ENCODE assay signal across 26 cellular contexts in the genomic region with DNA sequence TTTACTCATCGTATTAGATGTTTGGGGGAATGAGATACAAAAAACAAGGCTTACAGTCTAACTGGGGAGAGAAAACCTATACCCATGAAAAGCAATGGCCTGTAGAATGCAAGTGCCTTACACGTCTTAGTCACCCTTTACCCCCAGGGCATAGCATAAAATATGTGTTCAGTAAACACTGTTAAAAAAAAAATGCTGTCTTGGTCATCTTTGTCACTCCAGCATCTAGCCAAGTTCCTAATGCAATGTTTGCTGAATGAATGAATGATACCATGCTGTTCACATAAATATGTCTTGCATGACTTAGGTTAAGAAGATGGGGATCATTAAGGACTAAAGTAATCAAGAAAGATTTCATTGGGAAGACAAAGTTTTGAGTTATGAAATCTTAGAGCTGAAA. TPM values are rescaled to one million over a fixed set of nuclear protein-coding genes. Genes with fewer than 3 reads are reported as not detected.
DNase-seq lines count a peak whose midpoint lies in the region; ATAC-seq and TF ChIP-seq lines count a peak whose summit lies in the region.
"Had no signal": no experiment of that assay in that cellular context is flagged by ENCODE, and none has a peak within 500 bp of the region (broad histone marks: within the 10 kb centered on the region; RNA-seq: fewer than 3 reads in every experiment).

No MANE protein-coding gene starts in this region.

- H3K4me1 Mint-ChIP-seq in H9 = peaks cover 4 to 5% of the 10 kb centered on the region in 2 experiments; a peak in 2 of 4 replicates

- POLR2A ChIA-PET in BJ (lab: Charles Lee) (no interaction called here), IMR-90 (lab: Charles Lee; ENCODE audit: unreplicated experiment) (no interaction called here)

- TF ChIP-seq POLR2A in IMR-90 (IDR thresholded peaks at IDR 0.05; ENCODE audit: low read depth, low read length) = no peak

- no peak overlapping the region for H2BK5ac ChIP-seq in IMR-90 (ENCODE audit: low read depth, low read length, poor library complexity, severe bottlenecking)
- no peak overlapping the region for H2BK5ac ChIP-seq in H9 (ENCODE audit: insufficient read length, low read length)

- H3K79me2 ChIP-seq in H9 (ENCODE audit: insufficient read depth, low read length) = peaks cover 10% of the 10 kb centered on the region; the same call in 1 of the 2 replicates

- BruUV-seq in IMR-90 (replicated peaks; lab: Mats Ljungman, UMichigan) = no TSS peak

- H3K36me3 ChIP-seq in BJ (ENCODE audit: control insufficient read depth, insufficient read depth, low read length) (no peaks in the 10 kb centered on the region; the same call in 1 of the 2 replicates), IMR-90 (ENCODE audit: control insufficient read depth, insufficient read depth, low read length) (peaks cover 2% of the 10 kb centered on the region; the same call in 1 of the 2 replicates)
- H3K36me3 ChIP-seq: gastrocnemius medialis, left lung had no signal

- no peak overlapping the region for H3K4ac ChIP-seq in IMR-90 (ENCODE audit: low read depth, low read length)
- no peak overlapping the region for H3K4ac ChIP-seq in H9 (ENCODE audit: low read depth, low read length)

- intact Hi-C loops in IMR-90 (cut with micrococcal nuclease) = no loop called here

- H2BK20ac ChIP-seq in IMR-90 (ENCODE audit: low read depth, low read length) = no peak overlapping the region
- no peak overlapping the region for H2BK20ac ChIP-seq in H9 (ENCODE audit: low read depth, low read length, poor library complexity, severe bottlenecking)

- H4K8ac ChIP-seq in IMR-90 (ENCODE audit: low read depth in 2 of 2, low read length in 2 of 2) = no peak overlapping the region
- no peak overlapping the region for H4K8ac ChIP-seq in H9 (replicated peaks; ENCODE audit: insufficient read length, low read depth, low read length)

- no peaks in the 10 kb centered on the region for H3K9me3 Mint-ChIP-seq in H9
- H3K9me3 Mint-ChIP-seq: activated T-helper 2 cell treated with anti-CD3 and anti-CD28 coated beads, Interferon-gamma antibody, Interleukin-2, Interleukin-4, amounts not matched to agents 10 μg/mL and 5 μg/mL and 100 μg/mL, durations not matched to agents 14 hours and 24 hours and 36 hours; CD14-positive monocyte; immature natural killer cell; naive thymus-derived CD4-positive, alpha-beta T cell had no signal

- TF ChIP-seq CTCF in BJ (IDR thresholded peaks at IDR 0.05; ENCODE audit: insufficient read depth, low read depth, low read length) (no peak), IMR-90 (conservative IDR thresholded peaks at IDR 0.05; ENCODE audit: low read depth, low read length) (no peak), H9 (conservative IDR thresholded peaks at IDR 0.05) (no peak)

- H3K23ac ChIP-seq in IMR-90 (ENCODE audit: low read depth, low read length) = 0 out of 2 replicates have a peak overlapping the region, but pooled peaks have one; percentile 20
- H3K23ac ChIP-seq in H9 (ENCODE audit: insufficient read length, low read depth, low read length) = no peak overlapping the region

- H3K9ac ChIP-seq in IMR-90 (ENCODE audit: low read depth, low read length) (no peak overlapping the region), H9 (ENCODE audit: extremely low read depth, insufficient read length, low read length) (no peak overlapping the region)

- no peak overlapping the region for H2BK12ac ChIP-seq in H9 (ENCODE audit: insufficient read length, low read depth, low read length)

- no CpG with 5 or more reads among the region's 2 CpGs for WGBS in IMR-90 (ENCODE audit: extremely low coverage in 2 of 2, insufficient read length in 1 of 2), 2 experiments
- no CpG with 5 or more reads among the region's 2 CpGs for WGBS in H9 (ENCODE audit: extremely low coverage, insufficient read length, low lambda C conversion rate)

- no peak overlapping the region for H2BK120ac ChIP-seq in IMR-90 (ENCODE audit: low read depth, low read length)
- no peak overlapping the region for H2BK120ac ChIP-seq in H9 (ENCODE audit: low read depth, low read length, poor library complexity, severe bottlenecking)

- dilution Hi-C loops in IMR-90 (cut with HindIII; ENCODE audit: low sequenced_read_pairs, unreplicated experiment) = no loop called here

- peaks cover 15% of the 10 kb centered on the region for H3K9me1 ChIP-seq in IMR-90 (ENCODE audit: insufficient read depth, low read length)

- H3K27me3 ChIP-seq in BJ (ENCODE audit: control insufficient read depth, insufficient read depth, low read length) (no peaks in the 10 kb centered on the region), IMR-90 (ENCODE audit: control insufficient read depth, insufficient read depth, low read length) (no peaks in the 10 kb centered on the region), H9 (ENCODE audit: insufficient read depth, low read length) (no peaks in the 10 kb centered on the region)
- H3K27me3 ChIP-seq: gastrocnemius medialis, left lung had no signal

- no peak overlapping the region for H2AFZ ChIP-seq in IMR-90 (replicated peaks; ENCODE audit: low read length, poor library complexity)
- H2AFZ ChIP-seq in H9 (ENCODE audit: low read length) = no peak overlapping the region

- peaks cover 64% of the 10 kb centered on the region for H4K20me1 ChIP-seq in IMR-90 (ENCODE audit: insufficient read depth, low read length)
- H4K20me1 ChIP-seq in H9 (ENCODE audit: control insufficient read depth, insufficient read depth, insufficient read length) = no peaks in the 10 kb centered on the region

- no peak overlapping the region for H4K91ac ChIP-seq in IMR-90 (ENCODE audit: insufficient read depth, low read depth, low read length)
- no peak overlapping the region for H4K91ac ChIP-seq in H9 (ENCODE audit: insufficient read length, low read depth, low read length)

- peak; percentile 75 for ATAC-seq in IMR-90 (ENCODE audit: low read depth)
- ATAC-seq in HG03439 (IDR thresholded peaks at IDR 0.05; ENCODE audit: unreplicated experiment) = no peak
- ATAC-seq: activated naive CD4-positive, alpha-beta T cell treated with anti-CD3 and anti-CD28 coated beads, Interleukin-2, amount 50 U/mL, for 72 hours; gastrocnemius medialis; K562; left lung; naive thymus-derived CD4-positive, alpha-beta T cell had no signal

- in situ Hi-C loops in IMR-90 (cut with MboI; ENCODE audit: low sequenced_read_pairs) = no loop called here

- H2AK9ac ChIP-seq in IMR-90 (replicated peaks; ENCODE audit: low read depth, low read length, poor library complexity) = no peak overlapping the region

- H3K9me3 ChIP-seq in IMR-90 (ENCODE audit: control insufficient read depth, insufficient read depth, low read length) = no peaks in the 10 kb centered on the region; the same call in 1 of the 2 replicates
- H3K9me3 ChIP-seq in H9 (ENCODE audit: control insufficient read depth, low read depth, low read length) = no peaks in the 10 kb centered on the region
- H3K9me3 ChIP-seq: gastrocnemius medialis, left lung had no signal

- no peak for TF ChIP-seq RAD21 in IMR-90 (IDR thresholded peaks at IDR 0.05; ENCODE audit: low read length)

- H3K27me3 Mint-ChIP-seq in H9 (ENCODE audit: low read depth) = no peaks in the 10 kb centered on the region
- H3K27me3 Mint-ChIP-seq: naive thymus-derived CD4-positive, alpha-beta T cell had no signal

- peaks cover 31 to 74% of the 10 kb centered on the region in 2 experiments for H3K79me1 ChIP-seq in IMR-90 (ENCODE audit: low read depth in 1 of 2, low read length in 2 of 2)
- peaks cover 13% of the 10 kb centered on the region for H3K79me1 ChIP-seq in H9 (ENCODE audit: insufficient read depth, low read depth, low read length, poor library complexity, severe bottlenecking)

- H3K27ac Mint-ChIP-seq in H9 = no peak overlapping the region
- H3K27ac Mint-ChIP-seq: activated naive CD4-positive, alpha-beta T cell treated with anti-CD3 and anti-CD28 coated beads, Interleukin-2, amount 50 U/mL, for 72 hours; activated T-helper 2 cell treated with anti-CD3 and anti-CD28 coated beads, Interferon-gamma antibody, Interleukin-2, Interleukin-4, amounts not matched to agents 10 μg/mL and 5 μg/mL and 100 μg/mL, durations not matched to agents 14 hours and 24 hours and 36 hours had no signal

- peak; percentile 23 for DNase-seq in BJ (ENCODE audit: low read depth)
- peak; percentile 20 for DNase-seq in IMR-90
- DNase-seq in amniotic epithelial cell (ENCODE audit: low read depth) = peak; percentile 39
- DNase-seq in fibroblast of peridontal ligament (ENCODE audit: extremely low read depth) = peak; percentile 45
- no peak for DNase-seq in H9
- DNase-seq in NK-92 treated with Interleukin-12 subunit alpha and Interleukin-12 subunit beta, amount 100 ng/mL, for 24 hours (lab: John Stamatoyannopoulos, UW) = no peak
- DNase-seq in occipital lobe (lab: John Stamatoyannopoulos, UW) = no peak
- DNase-seq: ACHN; activated CD4-positive, alpha-beta T cell treated with anti-CD3 and anti-CD28 coated beads, Interleukin-2, amount 50 U/mL, for 4 hours; activated CD8-positive, alpha-beta memory T cell treated with anti-CD3 and anti-CD28 coated beads, Interleukin-2, amount 50 U/mL, for 48 hours; gastrocnemius medialis; hippocampal formation; immature natural killer cell; left lung; naive thymus-derived CD4-positive, alpha-beta T cell; NCI-H1436; NCI-H524; nucleus accumbens; stimulated activated CD4-positive, alpha-beta T cell treated with anti-CD3 and anti-CD28 coated beads, Interleukin-2, amount 100 ng/mL, for 24 hours had no signal

- H3K23me2 ChIP-seq in H9 (ENCODE audit: insufficient read length, low read depth, low read length, poor library complexity, severe bottlenecking) = no peaks in the 10 kb centered on the region

- H2BK15ac ChIP-seq in IMR-90 (ENCODE audit: low read depth, low read length) = no peak overlapping the region
- no peak overlapping the region for H2BK15ac ChIP-seq in H9 (ENCODE audit: low read depth, low read length)

- no peak overlapping the region for H2AK5ac ChIP-seq in IMR-90 (ENCODE audit: low read depth, low read length)
- H2AK5ac ChIP-seq in H9 (ENCODE audit: insufficient read length, low read length) = no peak overlapping the region

- H3K36me3 Mint-ChIP-seq in H9 (ENCODE audit: insufficient read depth in 1 of 3, low read depth in 3 of 3) = peaks cover 3 to 8% (median 5%) of the 10 kb centered on the region in 3 experiments; a peak in 5 of 7 replicates

- CTCF ChIA-PET in BJ (lab: Yijun Ruan, JAX) (no interaction called here), IMR-90 (lab: Yijun Ruan, JAX) (no interaction called here)

- H3K4me2 ChIP-seq in IMR-90 (ENCODE audit: low read depth, low read length) (no peak overlapping the region), H9 (ENCODE audit: insufficient read depth, insufficient read length, low read length) (no peak overlapping the region)
- H3K4me2 ChIP-seq: smooth muscle cell had no signal

- 0 out of 2 replicates have a peak overlapping the region, but pooled peaks have one; percentile 34 for H3K14ac ChIP-seq in IMR-90 (replicated peaks; ENCODE audit: low read depth, low read length)
- H3K14ac ChIP-seq in H9 (ENCODE audit: insufficient read depth, low read length) = no peak overlapping the region

- no peak overlapping the region for H3K56ac ChIP-seq in IMR-90 (ENCODE audit: extremely low read depth, insufficient read depth, low read length)
- H3K56ac ChIP-seq in H9 (ENCODE audit: insufficient read length, low read depth, low read length) = no peak overlapping the region

- no peak overlapping the region for H3T11ph ChIP-seq in H9 (ENCODE audit: low read length)

- H3K4me3 ChIP-seq in BJ (ENCODE audit: low read depth, low read length) (no peak overlapping the region), IMR-90 (ENCODE audit: insufficient read depth, low read depth, low read length) (no peak overlapping the region)
- H3K4me3 ChIP-seq: gastrocnemius medialis, K562, left lung, SK-N-MC, smooth muscle cell had no signal

- no peak overlapping the region for H3K18ac ChIP-seq in IMR-90 (ENCODE audit: low read depth, low read length)
- H3K18ac ChIP-seq in H9 (ENCODE audit: insufficient read length, low read depth, low read length) = no peak overlapping the region

- H3K4me3 Mint-ChIP-seq in H9 = no peak overlapping the region
- H3K4me3 Mint-ChIP-seq: CD14-positive monocyte; immature natural killer cell; naive thymus-derived CD4-positive, alpha-beta T cell had no signal

- H4K5ac ChIP-seq in IMR-90 (ENCODE audit: low read depth, low read length) (no peak overlapping the region), H9 (ENCODE audit: insufficient read length, low read depth, low read length) (no peak overlapping the region)

- no peak overlapping the region for H3K27ac ChIP-seq in IMR-90 (ENCODE audit: insufficient read depth, low read length)
- H3K27ac ChIP-seq in H9 (ENCODE audit: insufficient read length, low read depth, low read length) = no peak overlapping the region
- H3K27ac ChIP-seq: gastrocnemius medialis, left lung, SK-N-MC had no signal

- H3K4me1 ChIP-seq in IMR-90 (ENCODE audit: control insufficient read depth, insufficient read depth, low read length) = peaks cover 4% of the 10 kb centered on the region
- no peaks in the 10 kb centered on the region for H3K4me1 ChIP-seq in H9 (ENCODE audit: insufficient read depth, low read length)

RNA-seq across cellular contexts. Expression of gene PPP2R5E, which starts 38.5 kb away (rescaled TPM):
- polyA plus RNA-seq in BJ (2011; rRNA removed) (4.8 and 11.9 TPM in 2 replicates), IMR-90 (2012; rRNA removed) (6.5 and 9.7 TPM in 2 replicates)
- polyA minus RNA-seq in BJ (2011; rRNA and poly(A)+ RNA removed) = 9.0 and 10.2 TPM in 2 replicates
- total RNA-seq in IMR-90 (2012; rRNA removed) (12.2 and 21.1 TPM in 2 replicates), H9 (2021) (63.0 and 65.8 TPM in 2 replicates), occipital lobe (44.0 TPM)
- 4.6 and 5.1 TPM in 2 replicates for polyA plus RNA-seq in IMR-90 (2012; cell fraction: cytosol; rRNA removed)
- 6.4 and 8.1 TPM in 2 replicates for polyA plus RNA-seq in IMR-90 (2012; cell fraction: nucleus; rRNA removed; ENCODE audit: low replicate concordance)

Comparison
In these comparisons a context has a peak if more than half of its experiments do, and no peak if none do; other contexts are left out.
1. DNase-seq: peak in BJ (single experiment), IMR-90 (single experiment), amniotic epithelial cell (single experiment) and fibroblast of peridontal ligament (single experiment); none in H9 (single experiment), NK-92 treated with Interleukin-12 subunit alpha and Interleukin-12 subunit beta, amount 100 ng/mL, for 24 hours (single experiment) and occipital lobe (single experiment).